ENCODE assay signal across 8 cellular contexts in genomic region chr14:85533821-85534271, GRCh38. TPM values are rescaled to one million over a fixed set of nuclear protein-coding genes. Genes with fewer than 3 reads are reported as not detected.
DNase-seq lines count a peak whose midpoint lies in the region; ATAC-seq and TF ChIP-seq lines count a peak whose summit lies in the region.

No MANE protein-coding gene starts in this region.

- POLR2A ChIA-PET in Panc1 (lab: Charles Lee), result no interaction called here

- H3K4me1 ChIP-seq in Panc1 (ENCODE audit: control insufficient read depth, insufficient read depth, low read length) (peaks cover 8% of the 10 kb centered on the region), prostate gland (replicated peaks) (no peaks in the 10 kb centered on the region)

- H3K36me3 ChIP-seq in Panc1 (ENCODE audit: control insufficient read depth, insufficient read depth, low read length), result no peaks in the 10 kb centered on the region
- no peaks in the 10 kb centered on the region for H3K36me3 ChIP-seq in prostate gland

- ATAC-seq in Panc1 (no peak), GM21381 (IDR thresholded peaks at IDR 0.05; ENCODE audit: unreplicated experiment) (no peak)

- CTCF ChIA-PET in Panc1 (lab: Charles Lee), result no interaction called here

- BruUV-seq in Panc1 (replicated peaks; lab: Mats Ljungman, UMichigan), result no TSS peak

- peak overlapping the region; percentile 47 to 50 for H3K4me3 ChIP-seq in Panc1 (ENCODE audit: low read depth in 2 of 2, low read length in 2 of 2)
- H3K4me3 ChIP-seq in prostate gland, result peak overlapping the region; percentile 42 to 49

- peak; percentile 33 for DNase-seq in GM03348 (ENCODE audit: low spot score)
- DNase-seq in Panc1 (ENCODE audit: low read depth, low spot score), result no peak
- DNase-seq in head of caudate nucleus, result peak in 30 of 42 donors; percentile 5 to 62 (median 30)
- no peak for DNase-seq in prostate gland (ENCODE audit: low spot score)
- no peak for DNase-seq in cerebellar nuclear complex (lab: John Stamatoyannopoulos, UW)
- no peak for DNase-seq in effector CD4-positive, alpha-beta T cell
- no peak for DNase-seq in SKM-1 treated with dmso at 0.1 percent for 144 hours (lab: John Stamatoyannopoulos, UW; ENCODE audit: unreplicated experiment)

- intact Hi-C loops in Panc1 (cut with micrococcal nuclease; ENCODE audit: unreplicated experiment) (no loop called here), head of caudate nucleus (cut with DNase I) (no loop called here), prostate gland (cut with DNase I) (loop anchor here (10.0 kb wide), 2 partner anchors 521 to 1279 kb away; no protein-coding TSS in a partner anchor)

- WGBS in prostate gland, result under 1% methylated on average over 32 of the region's 35 CpGs

- H3K27ac ChIP-seq in Panc1 (ENCODE audit: low read length) (no peak overlapping the region), prostate gland (peak overlapping the region in 1 of 2 donors; percentile 62)

- H3K9me3 ChIP-seq in Panc1 (ENCODE audit: control insufficient read depth, insufficient read depth, low read depth, low read length), result no peaks in the 10 kb centered on the region
- H3K9me3 ChIP-seq in prostate gland, result no peaks in the 10 kb centered on the region

- H3K27me3 ChIP-seq in Panc1 (ENCODE audit: control insufficient read depth, insufficient read depth, low read length) (peaks cover 5% of the 10 kb centered on the region), prostate gland (replicated peaks; ENCODE audit: insufficient read depth) (peaks cover 17% of the 10 kb centered on the region)

- in situ Hi-C loops in Panc1 (cut with HindIII; ENCODE audit: low pct_unique_long_range_greater_than_20kb, low sequenced_read_pairs), result no loop called here

- TF ChIP-seq POLR2A in prostate gland (IDR thresholded peaks at IDR 0.05), result no peak

- TF ChIP-seq CTCF in Panc1 (IDR thresholded peaks at IDR 0.05) (no peak), prostate gland (IDR thresholded peaks at IDR 0.05) (no peak)

RNA-seq across cellular contexts. Expression of gene FLRT2, which starts 3.9 kb away (rescaled TPM):
- total RNA-seq in Panc1 (2021; ENCODE audit: unreplicated experiment) (4.5 TPM), prostate gland (10 to 100 TPM in 1 of 2 donors, 1 to 10 TPM in 1; 6.8 to 59.1 TPM)
- 3.1 TPM for polyA plus RNA-seq in Panc1 (2012; ENCODE audit: insufficient read length)

Comparison
In these comparisons a context has a peak if more than half of its experiments do, and no peak if none do; other contexts are left out.
1. DNase-seq: peak in GM03348 (single experiment) and head of caudate nucleus (30 of 42); none in Panc1 (single experiment), prostate gland (single experiment), cerebellar nuclear complex (0 of 2), effector CD4-positive, alpha-beta T cell (single experiment) and SKM-1 treated with dmso at 0.1 percent for 144 hours (single experiment).